ENCODE assay signal across 16 cellular contexts in genomic region chr11:110833033-110833484, GRCh38.
DNase-seq lines count a peak whose midpoint lies in the region; FAIRE-seq and TF ChIP-seq lines count a peak whose summit lies in the region.
"Had no signal": no experiment of that assay in that cellular context is flagged by ENCODE, and none has a peak within 500 bp of the region (broad histone marks: within the 10 kb centered on the region; RNA-seq: fewer than 3 reads in every experiment).

No MANE protein-coding gene starts in this region.

- peak; percentile 7 for DNase-seq in AG08396 (ENCODE audit: low spot score)
- DNase-seq in HPDE6-E6E7 (ENCODE audit: extremely low spot score): peak; percentile 8
- DNase-seq in astrocyte of the spinal cord (ENCODE audit: low read depth, low spot score): peak; percentile 84
- peak; percentile 5 for DNase-seq in keratinocyte (ENCODE audit: low read depth, low spot score)
- DNase-seq in NCI-H1092 (lab: John Stamatoyannopoulos, UW): no peak
- no peak for DNase-seq in epidermal melanocyte (ENCODE audit: insufficient read length, low spot score)
- no peak for DNase-seq in stimulated activated CD4-positive, alpha-beta T cell treated with anti-CD3 and anti-CD28 coated beads, Interleukin-1b, Interleukin-23, amount 100 ng/mL, for 48 hours
- no peak for DNase-seq in neural progenitor cell (ENCODE audit: low spot score)
- DNase-seq: activated CD8-positive, alpha-beta memory T cell treated with anti-CD3 and anti-CD28 coated beads for 24 hours; amniotic stem cell; heart right ventricle; naive thymus-derived CD4-positive, alpha-beta T cell; NCI-H446 treated with DMSO at 0.1 percent for 48 hours; right cardiac atrium had no signal

- in situ Hi-C loops in astrocyte of the spinal cord (cut with HindIII; ENCODE audit: low sequenced_read_pairs): no loop called here

- no peaks in the 10 kb centered on the region for H3K9me3 ChIP-seq in keratinocyte (ENCODE audit: control insufficient read depth, low read depth, low read length)
- H3K9me3 ChIP-seq in neural progenitor cell (ENCODE audit: low read depth): no peaks in the 10 kb centered on the region
- H3K9me3 ChIP-seq: heart right ventricle had no signal

- no peaks in the 10 kb centered on the region for H3K27me3 Mint-ChIP-seq in neural progenitor cell (ENCODE audit: insufficient read depth, low read depth)
- H3K27me3 Mint-ChIP-seq: naive thymus-derived CD4-positive, alpha-beta T cell had no signal

- H3K9me3 Mint-ChIP-seq in neural progenitor cell: no peaks in the 10 kb centered on the region

- TF ChIP-seq CTCF in astrocyte of the spinal cord (IDR thresholded peaks at IDR 0.05; ENCODE audit: low read depth, low read length) (no peak), keratinocyte (optimal IDR thresholded peaks at IDR 0.05 in 1 of 3, IDR thresholded peaks at IDR 0.05 in 1 of 3, conservative IDR thresholded peaks at IDR 0.05 in 1 of 3; ENCODE audit: extremely low read depth in 1 of 3, insufficient read depth in 2 of 3, low read length in 3 of 3) (no peak), neural progenitor cell (IDR thresholded peaks at IDR 0.05) (no peak)

- H3K79me2 ChIP-seq in keratinocyte (ENCODE audit: control insufficient read depth, insufficient read depth, low read length): no peaks in the 10 kb centered on the region
- no peaks in the 10 kb centered on the region for H3K79me2 ChIP-seq in neural progenitor cell (ENCODE audit: low read depth)

- no peaks in the 10 kb centered on the region for H3K36me3 Mint-ChIP-seq in neural progenitor cell
- H3K36me3 Mint-ChIP-seq: CD14-positive monocyte; naive thymus-derived CD4-positive, alpha-beta T cell had no signal

- no peak overlapping the region for H3K27ac Mint-ChIP-seq in neural progenitor cell
- H3K27ac Mint-ChIP-seq: CD14-positive monocyte; naive thymus-derived CD4-positive, alpha-beta T cell had no signal

- peak; percentile 87 for FAIRE-seq in keratinocyte (lab: Jason Lieb, UNC)
- FAIRE-seq: RCC 7860 had no signal

- no peaks in the 10 kb centered on the region for H3K4me1 Mint-ChIP-seq in neural progenitor cell

- H3K4me3 ChIP-seq in astrocyte of the spinal cord (ENCODE audit: low read depth, low read length) (no peak overlapping the region), keratinocyte (ENCODE audit: control insufficient read depth in 2 of 3, extremely low read depth in 1 of 3, insufficient read depth in 2 of 3, low read depth in 1 of 3, low read length in 3 of 3) (no peak overlapping the region), neural progenitor cell (no peak overlapping the region)
- H3K4me3 ChIP-seq: heart right ventricle had no signal

- H3K4me2 ChIP-seq in keratinocyte (ENCODE audit: control insufficient read depth, extremely low read depth, insufficient read depth, low read depth, low read length) (peak overlapping the region; percentile 52), neural progenitor cell (no peak overlapping the region)

- H3K27me3 ChIP-seq in keratinocyte (ENCODE audit: control insufficient read depth, extremely low read depth, insufficient read depth, low read length): no peaks in the 10 kb centered on the region
- no peaks in the 10 kb centered on the region for H3K27me3 ChIP-seq in neural progenitor cell

- H3K36me3 ChIP-seq in keratinocyte (ENCODE audit: control insufficient read depth in 2 of 2, extremely low read depth in 1 of 2, insufficient read depth in 2 of 2, low read length in 2 of 2) (no peaks in the 10 kb centered on the region), neural progenitor cell (no peaks in the 10 kb centered on the region)
- H3K36me3 ChIP-seq: heart right ventricle had no signal

- H3K9me1 ChIP-seq in keratinocyte (ENCODE audit: control insufficient read depth, extremely low read depth, insufficient read depth, low read length): no peaks in the 10 kb centered on the region

- H2AFZ ChIP-seq in keratinocyte (ENCODE audit: control insufficient read depth, low read length) (no peak overlapping the region), neural progenitor cell (replicated peaks) (no peak overlapping the region)

- H4K20me1 ChIP-seq in keratinocyte (ENCODE audit: control insufficient read depth, extremely low read depth, insufficient read depth, low read length) (no peaks in the 10 kb centered on the region), neural progenitor cell (ENCODE audit: low read depth) (no peaks in the 10 kb centered on the region)

- H3K4me1 ChIP-seq in keratinocyte (ENCODE audit: control insufficient read depth, extremely low read depth, insufficient read depth, low read length) (peaks cover 41% of the 10 kb centered on the region), neural progenitor cell (no peaks in the 10 kb centered on the region)
- H3K4me1 ChIP-seq: heart right ventricle had no signal

- H3K9ac ChIP-seq in keratinocyte (ENCODE audit: control insufficient read depth, extremely low read depth, insufficient read depth, low read length) (no peak overlapping the region), neural progenitor cell (no peak overlapping the region)

- no peaks in the 10 kb centered on the region for H3F3A ChIP-seq in neural progenitor cell (ENCODE audit: low read depth)

- no peak overlapping the region for H3K4me3 Mint-ChIP-seq in neural progenitor cell
- H3K4me3 Mint-ChIP-seq: CD14-positive monocyte; naive thymus-derived CD4-positive, alpha-beta T cell had no signal

- peak overlapping the region; percentile 67 for H3K27ac ChIP-seq in keratinocyte (ENCODE audit: control insufficient read depth, insufficient read depth, low read length)
- no peak overlapping the region for H3K27ac ChIP-seq in neural progenitor cell
- H3K27ac ChIP-seq: heart right ventricle had no signal

- dilution Hi-C loops in keratinocyte (cut with MboI; ENCODE audit: extremely low pct_ligation_motif_present, low sequenced_read_pairs): no loop called here

Comparison
In these comparisons a context has a peak if more than half of its experiments do, and no peak if none do; other contexts are left out.
1. DNase-seq: peak in AG08396 (single experiment), HPDE6-E6E7 (single experiment), astrocyte of the spinal cord (single experiment) and keratinocyte (single experiment); none in NCI-H1092 (single experiment), epidermal melanocyte (single experiment), stimulated activated CD4-positive, alpha-beta T cell treated with anti-CD3 and anti-CD28 coated beads, Interleukin-1b, Interleukin-23, amount 100 ng/mL, for 48 hours (single experiment) and neural progenitor cell (single experiment).